Comparison of ENCODE assay signal across 8 cellular contexts in the genomic region with DNA sequence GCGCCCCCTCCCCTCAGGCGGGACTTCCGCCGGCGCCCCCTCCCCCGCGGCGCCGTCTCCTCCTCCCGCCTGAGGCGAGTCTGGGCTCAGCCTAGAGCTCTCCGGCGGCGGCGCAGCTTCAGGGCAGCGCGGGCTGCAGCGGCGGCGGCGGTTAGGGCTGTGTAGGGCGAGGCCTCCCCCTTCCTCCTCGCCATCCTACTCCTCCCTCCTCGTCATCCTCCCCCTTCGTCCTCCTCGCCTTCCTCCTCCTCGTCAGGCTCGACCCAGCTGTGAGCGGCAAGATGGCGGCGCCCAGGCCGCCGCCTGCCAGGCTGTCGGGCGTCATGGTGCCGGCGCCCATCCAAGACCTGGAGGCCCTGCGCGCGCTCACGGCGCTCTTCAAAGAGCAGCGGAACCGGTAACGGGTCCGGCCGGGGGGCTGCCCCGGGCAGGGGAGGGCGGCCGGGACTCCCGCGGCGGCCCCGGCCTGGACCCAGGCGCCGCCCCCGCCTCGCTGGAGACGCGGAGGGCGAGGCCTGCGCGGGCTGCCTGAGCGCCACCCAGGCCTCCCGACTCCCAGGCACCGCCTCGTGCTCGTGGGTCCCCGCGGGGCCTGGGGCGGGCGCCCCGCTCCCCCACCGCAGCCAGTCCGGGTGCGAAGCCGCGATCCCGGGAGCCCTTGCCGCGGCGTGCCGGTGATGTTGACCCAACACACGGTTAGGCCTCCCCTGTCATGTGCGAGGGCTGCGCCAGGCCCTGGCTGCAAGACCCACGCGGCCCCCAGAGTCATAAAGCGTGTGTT. TPM values are rescaled to one million over a fixed set of nuclear protein-coding genes. Genes with fewer than 3 reads are reported as not detected.
DNase-seq lines count a peak whose midpoint lies in the region; ATAC-seq, FAIRE-seq and TF ChIP-seq lines count a peak whose summit lies in the region.

A gene with protein sequence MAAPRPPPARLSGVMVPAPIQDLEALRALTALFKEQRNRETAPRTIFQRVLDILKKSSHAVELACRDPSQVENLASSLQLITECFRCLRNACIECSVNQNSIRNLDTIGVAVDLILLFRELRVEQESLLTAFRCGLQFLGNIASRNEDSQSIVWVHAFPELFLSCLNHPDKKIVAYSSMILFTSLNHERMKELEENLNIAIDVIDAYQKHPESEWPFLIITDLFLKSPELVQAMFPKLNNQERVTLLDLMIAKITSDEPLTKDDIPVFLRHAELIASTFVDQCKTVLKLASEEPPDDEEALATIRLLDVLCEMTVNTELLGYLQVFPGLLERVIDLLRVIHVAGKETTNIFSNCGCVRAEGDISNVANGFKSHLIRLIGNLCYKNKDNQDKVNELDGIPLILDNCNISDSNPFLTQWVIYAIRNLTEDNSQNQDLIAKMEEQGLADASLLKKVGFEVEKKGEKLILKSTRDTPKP (plus strand): TSS at position 52 of the 781 bp plus-strand sequence. CDS start 230 bp downstream, at position 282.

- CTCF ChIA-PET in activated CD4-positive, alpha-beta T cell treated with anti-CD3 and anti-CD28 coated beads for 36 hours (lab: Charles Lee), result no interaction called here

- peak; percentile 49 for DNase-seq in GM18507 (ENCODE audit: extremely low spot score, insufficient read length, low read depth)
- peak; percentile 76 for DNase-seq in NCI-H345 (lab: John Stamatoyannopoulos, UW)
- peak; percentile 83 for DNase-seq in activated CD4-positive, alpha-beta T cell treated with anti-CD3 and anti-CD28 coated beads for 36 hours
- peak; percentile 67 for DNase-seq in choroid plexus epithelial cell (ENCODE audit: low read depth)
- DNase-seq in stimulated activated CD4-positive, alpha-beta T cell treated with anti-CD3 and anti-CD28 coated beads, Interleukin-1b, Interleukin-23, amount 100 ng/mL, for 1 hour (ENCODE audit: low read depth in 2 of 2), result peak; percentile 22 to 57

- no peak for TF ChIP-seq CTCF in choroid plexus epithelial cell (conservative IDR thresholded peaks at IDR 0.05; ENCODE audit: low read depth, low read length)

- intact Hi-C loops in activated CD4-positive, alpha-beta T cell treated with anti-CD3 and anti-CD28 coated beads for 36 hours (cut with DNase I, micrococcal nuclease), result loop anchor here in 1 of 2 experiments (1.0 to 10.0 kb wide), 6 partner anchors 357 to 663 kb away; a partner anchor contains a TSS

- ATAC-seq in HG03039 (IDR thresholded peaks at IDR 0.05; ENCODE audit: unreplicated experiment) (peak; percentile 48), GM19328 (IDR thresholded peaks at IDR 0.05; ENCODE audit: unreplicated experiment) (no peak)
- peak; percentile 78 for ATAC-seq in activated CD4-positive, alpha-beta T cell treated with anti-CD3 and anti-CD28 coated beads for 36 hours

- no peaks in the 10 kb centered on the region for H3K9me3 Mint-ChIP-seq in activated CD4-positive, alpha-beta T cell treated with anti-CD3 and anti-CD28 coated beads for 36 hours (ENCODE audit: low read depth)

- H3K4me3 ChIP-seq in choroid plexus epithelial cell (ENCODE audit: low read depth, low read length), result peak within 1 kb of the TSS; percentile 84

- peaks cover 36% of the 10 kb centered on the region for H3K36me3 Mint-ChIP-seq in activated CD4-positive, alpha-beta T cell treated with anti-CD3 and anti-CD28 coated beads for 36 hours (ENCODE audit: low read depth)

- H3K27me3 ChIP-seq in layer of hippocampus (ENCODE audit: control insufficient read depth, insufficient read depth, low read length), result no peaks in the 10 kb centered on the region

- peak; percentile 70 for FAIRE-seq in GM18507 (lab: Jason Lieb, UNC)

- H3K27me3 Mint-ChIP-seq in activated CD4-positive, alpha-beta T cell treated with anti-CD3 and anti-CD28 coated beads for 36 hours, result peaks cover 3% of the 10 kb centered on the region

- H3K27ac Mint-ChIP-seq in activated CD4-positive, alpha-beta T cell treated with anti-CD3 and anti-CD28 coated beads for 36 hours, result peak within 1 kb of the TSS; percentile 87

- POLR2A ChIA-PET in activated CD4-positive, alpha-beta T cell treated with anti-CD3 and anti-CD28 coated beads for 36 hours (lab: Charles Lee), result interaction anchor here (0.5 kb wide), 1 partner anchor 73 kb away, joined by 4 read pairs; no protein-coding TSS in a partner anchor

- peak within 1 kb of the TSS; percentile 88 for H3K27ac ChIP-seq in layer of hippocampus (ENCODE audit: low read depth, low read length)

- peak within 1 kb of the TSS; percentile 89 for H3K4me3 Mint-ChIP-seq in activated CD4-positive, alpha-beta T cell treated with anti-CD3 and anti-CD28 coated beads for 36 hours

- peaks cover 33% of the 10 kb centered on the region for H3K4me1 Mint-ChIP-seq in activated CD4-positive, alpha-beta T cell treated with anti-CD3 and anti-CD28 coated beads for 36 hours

RNA-seq across cellular contexts. Expression of the gene that starts here (rescaled TPM):
- total RNA-seq in activated CD4-positive, alpha-beta T cell treated with anti-CD3 and anti-CD28 coated beads for 36 hours, result 100 to 1,000 TPM in 1 of 2 experiments, 10 to 100 TPM in 1; 87.1 to 101 TPM
